ENCODE assay signal across 8 cellular contexts in the genomic region with DNA sequence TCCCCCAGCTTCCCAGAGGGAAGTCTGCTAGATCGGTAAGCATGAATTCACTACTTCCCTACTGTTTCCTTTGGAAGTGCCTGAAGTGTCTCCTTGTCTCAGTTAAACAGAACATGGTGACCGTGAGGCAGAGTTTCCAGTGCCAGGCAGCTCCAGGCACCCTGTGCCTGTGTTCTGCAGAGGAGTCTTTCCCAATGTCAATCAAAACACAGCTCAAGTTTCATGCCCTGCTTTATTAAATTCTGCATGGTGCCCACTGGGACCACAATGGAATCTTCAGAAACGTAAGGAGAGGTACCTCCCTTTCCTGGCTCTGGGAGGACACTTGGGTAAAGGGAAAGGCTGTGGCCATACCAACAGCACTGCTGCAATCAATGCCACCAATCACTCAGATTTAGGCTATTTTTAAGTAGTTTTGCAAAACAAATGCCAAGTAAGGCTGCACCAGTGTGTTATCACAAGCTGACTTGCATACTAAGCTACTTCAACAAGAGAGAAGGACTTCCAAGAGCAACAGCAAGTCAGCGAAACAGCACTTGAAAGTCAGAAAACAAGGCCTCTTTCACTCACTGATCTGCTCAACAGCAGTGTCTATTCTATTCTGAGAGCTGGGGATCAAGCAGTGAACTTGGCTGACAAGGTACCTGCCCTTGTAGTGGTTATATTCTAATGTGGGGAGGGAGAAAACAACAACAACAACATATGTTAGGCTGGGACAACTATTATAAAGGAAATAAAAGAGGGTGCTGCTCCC. TPM values are rescaled to one million over a fixed set of nuclear protein-coding genes. Genes with fewer than 3 reads are reported as not detected.
DNase-seq lines count a peak whose midpoint lies in the region; ATAC-seq and TF ChIP-seq lines count a peak whose summit lies in the region.

No MANE protein-coding gene starts in this region.

- H3K4me2 ChIP-seq in hepatocyte, result no peak overlapping the region

- no peak overlapping the region for H3K4me3 ChIP-seq in HUES64 (ENCODE audit: low read length)
- no peak overlapping the region for H3K4me3 ChIP-seq in hepatocyte
- H3K4me3 ChIP-seq in spleen, result no peak overlapping the region
- H3K4me3 ChIP-seq in WERI-Rb-1 (ENCODE audit: low read depth, low read length), result no peak overlapping the region

- H2AFZ ChIP-seq in hepatocyte, result no peak overlapping the region

- no peaks in the 10 kb centered on the region for H3K9me3 ChIP-seq in HUES64 (ENCODE audit: insufficient read depth, low read depth, low read length)
- no peaks in the 10 kb centered on the region for H3K9me3 ChIP-seq in hepatocyte (ENCODE audit: low read depth)
- no peaks in the 10 kb centered on the region for H3K9me3 ChIP-seq in spleen
- no peaks in the 10 kb centered on the region for H3K9me3 ChIP-seq in WERI-Rb-1 (ENCODE audit: severe bottlenecking)

- ATAC-seq in activated naive CD8-positive, alpha-beta T cell treated with anti-CD3 and anti-CD28 coated beads, Interleukin-2, amount 10 ng/mL, durations not matched to agents 7 days and 5 days (ENCODE audit: low read depth), result no peak
- ATAC-seq in GM21423 (IDR thresholded peaks at IDR 0.05; ENCODE audit: unreplicated experiment), result no peak

- peak overlapping the region; percentile 82 for H3K27ac Mint-ChIP-seq in activated naive CD8-positive, alpha-beta T cell treated with anti-CD3 and anti-CD28 coated beads, Interleukin-2, amount 10 ng/mL, durations not matched to agents 7 days and 5 days

- no peak for TF ChIP-seq CTCF in hepatocyte (IDR thresholded peaks at IDR 0.05; ENCODE audit: poor library complexity)
- no peak for TF ChIP-seq CTCF in spleen (IDR thresholded peaks at IDR 0.05 in 8 of 11, conservative IDR thresholded peaks at IDR 0.05 in 3 of 11)
- no peak for TF ChIP-seq CTCF in WERI-Rb-1 (IDR thresholded peaks at IDR 0.05; ENCODE audit: low read depth, low read length)

- 60% methylated on average over 4 of the region's 4 CpGs for WGBS in HUES64
- WGBS in hepatocyte (ENCODE audit: low lambda C conversion rate, missing lambda C conversion rate), result 71% methylated on average over 4 of the region's 4 CpGs
- 59 to 72% (median 69%) methylated on average over 4 of the region's 4 CpGs for WGBS in spleen, 5 donors

- peaks cover 8% of the 10 kb centered on the region; the same call in 1 of the 2 replicates for H3K36me3 ChIP-seq in HUES64 (ENCODE audit: insufficient read depth, low read length)
- H3K36me3 ChIP-seq in hepatocyte (replicated peaks; ENCODE audit: insufficient read depth, low read depth), result no peaks in the 10 kb centered on the region
- peaks cover 0 to 10% (median 0%) of the 10 kb centered on the region in 6 donors for H3K36me3 ChIP-seq in spleen
- no peaks in the 10 kb centered on the region for H3K36me3 ChIP-seq in WERI-Rb-1

- peaks cover 99% of the 10 kb centered on the region for H3K79me2 ChIP-seq in hepatocyte

- peaks cover 58% of the 10 kb centered on the region for H3K4me1 Mint-ChIP-seq in activated naive CD8-positive, alpha-beta T cell treated with anti-CD3 and anti-CD28 coated beads, Interleukin-2, amount 10 ng/mL, durations not matched to agents 7 days and 5 days

- no peak for TF ChIP-seq POLR2A in spleen (IDR thresholded peaks at IDR 0.05)

- no peaks in the 10 kb centered on the region for H3K27me3 ChIP-seq in HUES64 (ENCODE audit: insufficient read depth, low read length)
- no peaks in the 10 kb centered on the region for H3K27me3 ChIP-seq in hepatocyte
- H3K27me3 ChIP-seq in spleen (replicated peaks in 1 of 7), result no peaks in the 10 kb centered on the region
- no peaks in the 10 kb centered on the region for H3K27me3 ChIP-seq in WERI-Rb-1 (ENCODE audit: insufficient read depth, low read depth, severe bottlenecking)

- H3K27ac ChIP-seq in HUES64 (ENCODE audit: low read depth, low read length) (peak overlapping the region; percentile 67), hepatocyte (peak overlapping the region; percentile 42), spleen (peak overlapping the region; percentile 31 to 68 (median 58)), WERI-Rb-1 (no peak overlapping the region)

- intact Hi-C loops in spleen (cut with DNase I; ENCODE audit: low total_unique reads), result loop anchor here (5.0 kb wide), 1 partner anchor 64 kb away; no protein-coding TSS in a partner anchor

- peaks cover 18% of the 10 kb centered on the region for H4K20me1 ChIP-seq in hepatocyte (ENCODE audit: insufficient read depth, poor library complexity, severe bottlenecking)

- no peaks in the 10 kb centered on the region for H3K27me3 Mint-ChIP-seq in activated naive CD8-positive, alpha-beta T cell treated with anti-CD3 and anti-CD28 coated beads, Interleukin-2, amount 10 ng/mL, durations not matched to agents 7 days and 5 days

- DNase-seq in activated naive CD8-positive, alpha-beta T cell treated with anti-CD3 and anti-CD28 coated beads, Interleukin-2, amount 10 ng/mL, durations not matched to agents 7 days and 5 days, result no peak
- DNase-seq in hepatocyte (ENCODE audit: low spot score) (no peak), spleen (no peak), COR-L47 (lab: John Stamatoyannopoulos, UW) (no peak), WERI-Rb-1 (no peak), COLO668 (lab: John Stamatoyannopoulos, UW; ENCODE audit: unreplicated experiment) (no peak)

- no peaks in the 10 kb centered on the region for H3K9me2 ChIP-seq in hepatocyte (replicated peaks; ENCODE audit: insufficient read depth)

- H3K9me3 Mint-ChIP-seq in activated naive CD8-positive, alpha-beta T cell treated with anti-CD3 and anti-CD28 coated beads, Interleukin-2, amount 10 ng/mL, durations not matched to agents 7 days and 5 days, result no peaks in the 10 kb centered on the region

- peaks cover 21% of the 10 kb centered on the region for H3K4me1 ChIP-seq in HUES64 (ENCODE audit: insufficient read depth, low read length)
- no peaks in the 10 kb centered on the region for H3K4me1 ChIP-seq in hepatocyte (ENCODE audit: insufficient read depth)
- peaks cover 19 to 84% (median 52%) of the 10 kb centered on the region in 6 donors for H3K4me1 ChIP-seq in spleen

- POLR2A ChIA-PET in activated naive CD8-positive, alpha-beta T cell treated with anti-CD3 and anti-CD28 coated beads, Interleukin-2, amount 10 ng/mL, durations not matched to agents 7 days and 5 days (lab: Charles Lee), result interaction anchor here (0.9 to 2.4 kb wide), 5 partner anchors 12 to 248 kb away, joined by 3 to 9 read pairs (median 5); no protein-coding TSS in a partner anchor

- no peak overlapping the region for H3K9ac ChIP-seq in HUES64 (ENCODE audit: low read depth, low read length)

- H3K4me3 Mint-ChIP-seq in activated naive CD8-positive, alpha-beta T cell treated with anti-CD3 and anti-CD28 coated beads, Interleukin-2, amount 10 ng/mL, durations not matched to agents 7 days and 5 days, result peak overlapping the region; percentile 11

- peaks cover 24% of the 10 kb centered on the region for H3K36me3 Mint-ChIP-seq in activated naive CD8-positive, alpha-beta T cell treated with anti-CD3 and anti-CD28 coated beads, Interleukin-2, amount 10 ng/mL, durations not matched to agents 7 days and 5 days

RNA-seq across cellular contexts. Expression of a gene that starts 14.9 kb away (rescaled TPM):
- polyA plus RNA-seq in HUES64 (2013, experiment 1 of 2), result 9.5 TPM
- polyA plus RNA-seq in HUES64 (2013, experiment 2 of 2), result 13.3 TPM
- total RNA-seq in activated naive CD8-positive, alpha-beta T cell treated with anti-CD3 and anti-CD28 coated beads, Interleukin-2, amount 10 ng/mL, durations not matched to agents 7 days and 5 days, result 10 to 100 TPM; 91.0 to 93.9 TPM
- total RNA-seq in hepatocyte (62.1 and 71.2 TPM in 2 replicates), spleen (10 to 100 TPM; 44.8 to 79.7 (median 61.5) TPM)
- polyA plus RNA-seq in hepatocyte (28.2 and 29.1 TPM in 2 replicates), spleen (1 to 10 TPM; 4.0 to 9.6 (median 5.8) TPM)
